ENCODE assay signal across 1 cellular context in the genomic region with DNA sequence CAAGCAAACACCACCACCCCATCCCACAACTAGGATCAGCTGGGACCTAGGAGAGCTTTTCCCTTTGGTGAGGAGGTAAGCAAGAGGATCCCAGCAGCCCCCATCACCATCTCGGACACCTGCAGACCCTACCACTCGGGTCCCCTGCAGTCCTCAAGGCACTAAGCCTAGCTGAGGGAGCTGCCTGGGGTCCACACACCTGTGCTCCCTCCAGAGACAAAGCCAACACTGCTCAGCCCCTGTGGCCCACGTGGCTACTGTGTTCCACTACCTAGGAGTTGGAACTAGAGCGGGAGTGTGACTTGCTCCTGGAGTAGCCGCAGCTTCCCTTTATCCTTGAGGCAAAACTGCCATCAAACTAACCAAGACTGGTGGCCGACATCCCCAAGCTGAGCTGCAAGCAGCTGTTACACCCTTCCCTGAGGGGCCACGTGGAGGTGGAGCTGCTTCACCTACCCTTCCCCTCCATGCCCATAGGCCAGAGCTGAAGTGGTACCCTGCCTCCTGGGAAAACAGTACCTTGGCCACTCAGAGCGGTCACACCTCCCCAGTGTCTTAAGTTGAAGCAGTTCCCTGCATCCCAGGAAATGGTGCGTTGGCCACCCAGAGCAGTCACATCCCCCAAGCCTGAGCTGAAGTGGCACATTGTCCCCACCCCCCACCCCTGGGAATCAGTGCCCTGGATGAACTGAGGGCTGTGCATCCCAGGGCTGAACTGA.
TF ChIP-seq lines count a peak whose summit lies in the region.

No MANE protein-coding gene starts in this region.

TF ChIP-seq in SK-N-SH, 30 proteins besides CTCF, POLR2A, EP300 and RAD21 (continued from another document):
- TF ChIP-seq REST (IDR thresholded peaks at IDR 0.05; ENCODE audit: low read depth, low read length) (no peak), GATA2 (CRISPR knock-in tag; IDR thresholded peaks at IDR 0.05) (no peak), JUND (IDR thresholded peaks at IDR 0.05) (no peak), RCOR1 (IDR thresholded peaks at IDR 0.05; ENCODE audit: low read length) (no peak), EZH2phosphoT487 (IDR thresholded peaks at IDR 0.05; ENCODE audit: borderline replicate concordance, low read depth) (no peak)
